Comparison of ENCODE assay signal across 9 cellular contexts in genomic region chrX:72272868-72273267, GRCh38. TPM values are rescaled to one million over a fixed set of nuclear protein-coding genes. Genes with fewer than 3 reads are reported as not detected.
DNase-seq lines count a peak whose midpoint lies in the region; FAIRE-seq and TF ChIP-seq lines count a peak whose summit lies in the region.
"Had no signal": no experiment of that assay in that cellular context is flagged by ENCODE, and none has a peak within 500 bp of the region (broad histone marks: within the 10 kb centered on the region; RNA-seq: fewer than 3 reads in every experiment).

No MANE protein-coding gene starts in this region.

- peaks cover 53% of the 10 kb centered on the region for H3K79me2 ChIP-seq in MM.1S (ENCODE audit: low read length)

- peaks cover 66% of the 10 kb centered on the region for H3K36me3 Mint-ChIP-seq in activated CD4-positive, alpha-beta T cell treated with anti-CD3 and anti-CD28 coated beads, Interleukin-2, amount 10 ng/mL, durations not matched to agents 24 days and 14 days (ENCODE audit: low read depth)

- H4K20me1 ChIP-seq in MM.1S (ENCODE audit: insufficient read depth, low read length): peaks cover 33% of the 10 kb centered on the region

- H3K27ac ChIP-seq in RWPE1 (peak overlapping the region; percentile 14; the same call in 1 of the 2 replicates), MM.1S (ENCODE audit: low read length) (no peak overlapping the region)

- POLR2A ChIA-PET in RWPE1 (lab: Yijun Ruan, JAX; ENCODE audit: low non-redundant PET): no interaction called here

- H3K9me2 ChIP-seq in MM.1S (replicated peaks; ENCODE audit: insufficient read depth, low read length): no peaks in the 10 kb centered on the region

- peaks cover 36% of the 10 kb centered on the region for H3K4me1 Mint-ChIP-seq in activated CD4-positive, alpha-beta T cell treated with anti-CD3 and anti-CD28 coated beads, Interleukin-2, amount 10 ng/mL, durations not matched to agents 24 days and 14 days

- no peaks in the 10 kb centered on the region for H3K27me3 ChIP-seq in bronchial epithelial cell (ENCODE audit: control insufficient read depth, insufficient read depth, low read length)
- no peaks in the 10 kb centered on the region for H3K27me3 ChIP-seq in skeletal muscle satellite cell (ENCODE audit: control insufficient read depth, insufficient read depth, low read length)
- no peaks in the 10 kb centered on the region for H3K27me3 ChIP-seq in MM.1S (replicated peaks; ENCODE audit: insufficient read depth, low read length)

- intact Hi-C loops in activated CD4-positive, alpha-beta T cell treated with anti-CD3 and anti-CD28 coated beads, Interleukin-2, amount 10 ng/mL, durations not matched to agents 24 days and 14 days (cut with micrococcal nuclease): loop anchor here (10.0 kb wide), 3 partner anchors 88 to 738 kb away; partner anchors contain the start of genes OGT and PIN4

- peaks cover 73% of the 10 kb centered on the region for H3K4me1 ChIP-seq in skeletal muscle satellite cell (ENCODE audit: control insufficient read depth, insufficient read depth, low read length)
- H3K4me1 ChIP-seq in MM.1S (ENCODE audit: low read length): 0 out of 2 replicates have a peak, but pooled peaks cover 4% of the 10 kb centered on the region

- peak overlapping the region; percentile 85 for H3K4me3 Mint-ChIP-seq in activated CD4-positive, alpha-beta T cell treated with anti-CD3 and anti-CD28 coated beads, Interleukin-2, amount 10 ng/mL, durations not matched to agents 24 days and 14 days

- H3K9ac ChIP-seq in skeletal muscle satellite cell (ENCODE audit: low read depth, low read length): no peak overlapping the region
- no peak overlapping the region for H3K9ac ChIP-seq in MM.1S (ENCODE audit: low read length)

- TF ChIP-seq CTCF in RWPE1 (conservative IDR thresholded peaks at IDR 0.05; ENCODE audit: low read depth) (no peak), bronchial epithelial cell (IDR thresholded peaks at IDR 0.05; ENCODE audit: insufficient read depth, low read length, severe bottlenecking) (no peak), MM.1S (IDR thresholded peaks at IDR 0.05; ENCODE audit: low read length) (no peak)

- H3K9me3 Mint-ChIP-seq in activated CD4-positive, alpha-beta T cell treated with anti-CD3 and anti-CD28 coated beads, Interleukin-2, amount 10 ng/mL, durations not matched to agents 24 days and 14 days: no peaks in the 10 kb centered on the region

- CTCF ChIA-PET in RWPE1 (lab: Yijun Ruan, JAX): no interaction called here

- no peak for FAIRE-seq in bronchial epithelial cell (lab: Jason Lieb, UNC)

- H3K4me3 ChIP-seq in bronchial epithelial cell (ENCODE audit: low read depth, low read length) (no peak overlapping the region), skeletal muscle satellite cell (ENCODE audit: low read length) (no peak overlapping the region), MM.1S (ENCODE audit: low read length) (no peak overlapping the region)

- H3K9me3 ChIP-seq in skeletal muscle satellite cell (replicated peaks; ENCODE audit: low read length) (no peaks in the 10 kb centered on the region), MM.1S (replicated peaks; ENCODE audit: insufficient read depth, low read length) (no peaks in the 10 kb centered on the region)

- no peak overlapping the region for H2AFZ ChIP-seq in MM.1S (ENCODE audit: low read length)

- H3F3A ChIP-seq in MM.1S (ENCODE audit: insufficient read depth, low read length): peaks cover 64% of the 10 kb centered on the region

- H3K27ac Mint-ChIP-seq in activated CD4-positive, alpha-beta T cell treated with anti-CD3 and anti-CD28 coated beads, Interleukin-2, amount 10 ng/mL, durations not matched to agents 24 days and 14 days: peak overlapping the region; percentile 66

- H3K36me3 ChIP-seq in bronchial epithelial cell (ENCODE audit: control insufficient read depth, insufficient read depth, low read length) (peaks cover 9% of the 10 kb centered on the region), skeletal muscle satellite cell (ENCODE audit: insufficient read depth, low read length) (peaks cover 85% of the 10 kb centered on the region), MM.1S (replicated peaks; ENCODE audit: insufficient read depth, low read length) (peaks cover 26% of the 10 kb centered on the region)

- H3K27me3 Mint-ChIP-seq in activated CD4-positive, alpha-beta T cell treated with anti-CD3 and anti-CD28 coated beads, Interleukin-2, amount 10 ng/mL, durations not matched to agents 24 days and 14 days: no peaks in the 10 kb centered on the region

- H3K4me2 ChIP-seq in skeletal muscle satellite cell (ENCODE audit: low read length): peak overlapping the region; percentile 86
- no peak overlapping the region for H3K4me2 ChIP-seq in MM.1S (ENCODE audit: low read depth, low read length)

- DNase-seq in activated CD4-positive, alpha-beta T cell treated with anti-CD3 and anti-CD28 coated beads, Interleukin-2, amount 10 ng/mL, durations not matched to agents 24 days and 14 days: no peak
- DNase-seq in activated CD4-positive, alpha-beta T cell treated with anti-CD3 and anti-CD28 coated beads, Interleukin-2, amount 50 U/mL, for 4 hours: no peak
- peak; percentile 45 for DNase-seq in RWPE1 (ENCODE audit: low spot score)
- DNase-seq in bronchial epithelial cell (ENCODE audit: low read depth): peak; percentile 81
- DNase-seq in MM.1S: no peak
- DNase-seq in NOMO-1 (lab: John Stamatoyannopoulos, UW; ENCODE audit: unreplicated experiment in 2 of 2): no peak
- DNase-seq in medulla oblongata (ENCODE audit: extremely low spot score): no peak
- DNase-seq: NK-92 treated with Interleukin-12 subunit alpha and Interleukin-12 subunit beta, amount 100 ng/mL, for 24 hours had no signal

RNA-seq across cellular contexts. Expression of gene RPS4X, which starts 4.2 kb away (rescaled TPM):
- total RNA-seq in activated CD4-positive, alpha-beta T cell treated with anti-CD3 and anti-CD28 coated beads, Interleukin-2, amount 10 ng/mL, durations not matched to agents 24 days and 14 days: 1,047 and 1,054 TPM in 2 replicates
- total RNA-seq in bronchial epithelial cell: 1,256 and 1,722 TPM in 2 replicates
- total RNA-seq in skeletal muscle satellite cell (2012; rRNA removed): 759 and 904 TPM in 2 replicates

RNA-seq across cellular contexts. Expression of gene CITED1, which starts 32.8 kb away (rescaled TPM):
- not detected in 2 replicates for total RNA-seq in activated CD4-positive, alpha-beta T cell treated with anti-CD3 and anti-CD28 coated beads, Interleukin-2, amount 10 ng/mL, durations not matched to agents 24 days and 14 days
- 0.26 TPM in 1 of 2 replicates, not detected in the other for total RNA-seq in bronchial epithelial cell
- total RNA-seq in skeletal muscle satellite cell (2012; rRNA removed): 0.44 and 0.76 TPM in 2 replicates

RNA-seq across cellular contexts. Expression of gene ERCC6L, which starts 34.0 kb away (rescaled TPM):
- 8.1 and 8.3 TPM in 2 replicates for total RNA-seq in activated CD4-positive, alpha-beta T cell treated with anti-CD3 and anti-CD28 coated beads, Interleukin-2, amount 10 ng/mL, durations not matched to agents 24 days and 14 days
- under 0.01 and 0.13 TPM in 2 replicates for total RNA-seq in bronchial epithelial cell
- total RNA-seq in skeletal muscle satellite cell (2012; rRNA removed): 5.0 and 5.8 TPM in 2 replicates

Comparison
In these comparisons a context has a peak if more than half of its experiments do, and no peak if none do; other contexts are left out.
1. DNase-seq: peak in RWPE1 (single experiment) and bronchial epithelial cell (single experiment); none in activated CD4-positive, alpha-beta T cell treated with anti-CD3 and anti-CD28 coated beads, Interleukin-2, amount 10 ng/mL, durations not matched to agents 24 days and 14 days (single experiment), activated CD4-positive, alpha-beta T cell treated with anti-CD3 and anti-CD28 coated beads, Interleukin-2, amount 50 U/mL, for 4 hours (0 of 2), MM.1S (single experiment), NOMO-1 (0 of 2) and medulla oblongata (single experiment).